In genomic region chr14:106842687-106843086, GRCh38 we compare ENCODE assay signal across 12 cellular contexts.
DNase-seq lines count a peak whose midpoint lies in the region; ATAC-seq, FAIRE-seq and TF ChIP-seq lines count a peak whose summit lies in the region.
"Had no signal": no experiment of that assay in that cellular context is flagged by ENCODE, and none has a peak within 500 bp of the region (broad histone marks: within the 10 kb centered on the region; RNA-seq: fewer than 3 reads in every experiment).

No MANE protein-coding gene starts in this region.

- 95% methylated on average over 6 of the region's 6 CpGs for WGBS in GM12878 (ENCODE audit: insufficient coverage, insufficient replicate concordance, low lambda C conversion rate, missing lambda C conversion rate)
- WGBS in pancreas, 2 donors: 72 to 83% methylated on average over 6 of the region's 6 CpGs

- H3K4me3 ChIP-seq in GM12878: no peak overlapping the region
- no peak overlapping the region for H3K4me3 ChIP-seq in pancreas

- no peaks in the 10 kb centered on the region for H4K20me1 ChIP-seq in GM12878 (ENCODE audit: control insufficient read depth, insufficient read depth)

- no peak for TF ChIP-seq POLR2A in GM12878 (IDR thresholded peaks at IDR 0.05; ENCODE audit: low read depth, low read length)

- no peak overlapping the region for H3K9ac ChIP-seq in GM12878 (ENCODE audit: control insufficient read depth, insufficient read depth, low read length)

- no peak overlapping the region for H3K4me3 Mint-ChIP-seq in activated T-helper 1 cell treated with anti-CD3 and anti-CD28 coated beads, Interleukin-12 subunit alpha, Interleukin-12 subunit beta, Interleukin-2, Interleukin-4 antibody, amounts not matched to agents 30 ng/mL and 10 ng/mL and 1 ng/mL, durations not matched to agents 14 hours and 24 hours and 36 hours
- H3K4me3 Mint-ChIP-seq: activated CD4-positive, alpha-beta memory T cell treated with anti-CD3 and anti-CD28 coated beads for 36 hours had no signal

- H3K27me3 Mint-ChIP-seq in activated T-helper 1 cell treated with anti-CD3 and anti-CD28 coated beads, Interleukin-12 subunit alpha, Interleukin-12 subunit beta, Interleukin-2, Interleukin-4 antibody, amounts not matched to agents 30 ng/mL and 10 ng/mL and 1 ng/mL, durations not matched to agents 14 hours and 24 hours and 36 hours (ENCODE audit: insufficient read depth): peaks cover 25% of the 10 kb centered on the region
- H3K27me3 Mint-ChIP-seq: activated CD4-positive, alpha-beta memory T cell treated with anti-CD3 and anti-CD28 coated beads for 36 hours had no signal

- in situ Hi-C loops in GM12878 (cut with MboI): no loop called here

- no peak overlapping the region for H3K27ac Mint-ChIP-seq in activated T-helper 1 cell treated with anti-CD3 and anti-CD28 coated beads, Interleukin-12 subunit alpha, Interleukin-12 subunit beta, Interleukin-2, Interleukin-4 antibody, amounts not matched to agents 30 ng/mL and 10 ng/mL and 1 ng/mL, durations not matched to agents 14 hours and 24 hours and 36 hours
- H3K27ac Mint-ChIP-seq: activated CD4-positive, alpha-beta memory T cell treated with anti-CD3 and anti-CD28 coated beads for 36 hours had no signal

- DNase-seq in NCI-H146 (lab: John Stamatoyannopoulos, UW) (peak; percentile 20), NCI-H146 treated with DMSO at 0.1 percent for 48 hours (lab: John Stamatoyannopoulos, UW; ENCODE audit: unreplicated experiment) (no peak), HuH-7.5 (ENCODE audit: low spot score) (peak; percentile 37), GM12878 (ENCODE audit: low read depth, low spot score) (no peak), pancreas (peak in 5 of 6 donors; percentile 21 to 65 (median 44)), retina (no peak)
- no peak for DNase-seq in activated T-helper 1 cell treated with anti-CD3 and anti-CD28 coated beads, Interleukin-12 subunit alpha, Interleukin-12 subunit beta, Interleukin-2, Interleukin-4 antibody, amounts not matched to agents 30 ng/mL and 10 ng/mL and 1 ng/mL, durations not matched to agents 14 hours and 24 hours and 36 hours (ENCODE audit: low spot score)
- DNase-seq: activated CD4-positive, alpha-beta memory T cell treated with anti-CD3 and anti-CD28 coated beads for 36 hours; IMR-90; substantia nigra had no signal

- TF ChIP-seq RAD21 in GM12878 (IDR thresholded peaks at IDR 0.05; ENCODE audit: insufficient read depth, low read depth, low read length): no peak

- BruUV-seq in GM12878 (replicated peaks; lab: Mats Ljungman, UMichigan): no TSS peak

- CTCF ChIA-PET in GM12878 (lab: Yijun Ruan, JAX): interaction anchor here (0.5 to 17.9 kb wide), 6 partner anchors 9 to 216 kb away, joined by 3 to 605 read pairs (median 4); no protein-coding TSS in a partner anchor

- H3K9me3 ChIP-seq in GM12878 (replicated peaks; ENCODE audit: control insufficient read depth, insufficient read depth, low read length) (no peaks in the 10 kb centered on the region), pancreas (no peaks in the 10 kb centered on the region)

- SMC1A ChIA-PET in GM12878 (lab: Charles Lee; ENCODE audit: uncharacterized antibody, unreplicated experiment): interaction anchor here (1.1 to 16.0 kb wide), 3 partner anchors 15 to 33 kb away, joined by 3 to 244 read pairs (median 4); no protein-coding TSS in a partner anchor

- no peaks in the 10 kb centered on the region for H3K36me3 Mint-ChIP-seq in activated T-helper 1 cell treated with anti-CD3 and anti-CD28 coated beads, Interleukin-12 subunit alpha, Interleukin-12 subunit beta, Interleukin-2, Interleukin-4 antibody, amounts not matched to agents 30 ng/mL and 10 ng/mL and 1 ng/mL, durations not matched to agents 14 hours and 24 hours and 36 hours (ENCODE audit: low read depth)
- H3K36me3 Mint-ChIP-seq: activated CD4-positive, alpha-beta memory T cell treated with anti-CD3 and anti-CD28 coated beads for 36 hours had no signal

- H3K4me2 ChIP-seq in GM12878 (ENCODE audit: control insufficient read depth, insufficient read depth): no peak overlapping the region

- RAD21 ChIA-PET in GM12878 (lab: Charles Lee; ENCODE audit: unreplicated experiment): interaction anchor here (1.6 to 9.3 kb wide), 2 partner anchors 12 to 30 kb away, joined by 5 to 119 read pairs; no protein-coding TSS in a partner anchor

- peaks cover 28% of the 10 kb centered on the region for H3K4me1 Mint-ChIP-seq in activated T-helper 1 cell treated with anti-CD3 and anti-CD28 coated beads, Interleukin-12 subunit alpha, Interleukin-12 subunit beta, Interleukin-2, Interleukin-4 antibody, amounts not matched to agents 30 ng/mL and 10 ng/mL and 1 ng/mL, durations not matched to agents 14 hours and 24 hours and 36 hours (ENCODE audit: low read depth)

- H3K27me3 ChIP-seq in GM12878 (replicated peaks in 1 of 2; ENCODE audit: control insufficient read depth in 2 of 2, insufficient read depth in 2 of 2, low read length in 1 of 2) (no peaks in the 10 kb centered on the region), pancreas (no peaks in the 10 kb centered on the region)

- POLR2A ChIA-PET in GM12878 (lab: Charles Lee): interaction anchor here (1.6 kb wide), 1 partner anchor 12 kb away, joined by 9 read pairs; no protein-coding TSS in a partner anchor

- no peaks in the 10 kb centered on the region for H3K36me3 ChIP-seq in GM12878 (ENCODE audit: control insufficient read depth in 2 of 2, insufficient read depth in 2 of 2, low read length in 1 of 2)
- H3K36me3 ChIP-seq in pancreas: no peaks in the 10 kb centered on the region

- TF ChIP-seq EP300 in GM12878 (IDR thresholded peaks at IDR 0.05; ENCODE audit: borderline replicate concordance in 1 of 2, control insufficient read depth in 1 of 2, low read depth in 2 of 2, low read length in 2 of 2): no peak

- H3K27ac ChIP-seq in GM12878 (ENCODE audit: control insufficient read depth, insufficient read depth): no peak overlapping the region
- no peak overlapping the region for H3K27ac ChIP-seq in pancreas

- ATAC-seq in GM12878 (no peak), pancreas (peak in 3 of 4 donors; percentile 18 to 43 (median 31)), HG03045 (IDR thresholded peaks at IDR 0.05; ENCODE audit: unreplicated experiment) (no peak)

- H3K9me3 Mint-ChIP-seq in activated T-helper 1 cell treated with anti-CD3 and anti-CD28 coated beads, Interleukin-12 subunit alpha, Interleukin-12 subunit beta, Interleukin-2, Interleukin-4 antibody, amounts not matched to agents 30 ng/mL and 10 ng/mL and 1 ng/mL, durations not matched to agents 14 hours and 24 hours and 36 hours: no peaks in the 10 kb centered on the region
- H3K9me3 Mint-ChIP-seq: activated CD4-positive, alpha-beta memory T cell treated with anti-CD3 and anti-CD28 coated beads for 36 hours had no signal

- FAIRE-seq in GM12878 (lab: Jason Lieb, UNC) (no peak), pancreas (lab: Jason Lieb, UNC) (no peak)
- FAIRE-seq: A204.1 had no signal

- H2AFZ ChIP-seq in GM12878 (ENCODE audit: control insufficient read depth, low read depth, low read length): no peak overlapping the region

- peaks cover 15% of the 10 kb centered on the region for H3K4me1 ChIP-seq in GM12878 (ENCODE audit: control insufficient read depth, insufficient read depth, low read length)
- peaks cover 0 to 14% (median 11%) of the 10 kb centered on the region in 3 donors for H3K4me1 ChIP-seq in pancreas

- intact Hi-C loops in GM12878 (cut with micrococcal nuclease; ENCODE audit: unreplicated experiment) (no loop called here), pancreas (cut with DNase I) (no loop called here)
- intact Hi-C loops in activated T-helper 1 cell treated with anti-CD3 and anti-CD28 coated beads, Interleukin-12 subunit alpha, Interleukin-12 subunit beta, Interleukin-2, Interleukin-4 antibody, amounts not matched to agents 30 ng/mL and 10 ng/mL and 1 ng/mL, durations not matched to agents 14 hours and 24 hours and 36 hours (cut with micrococcal nuclease): no loop called here

- peaks cover 3% of the 10 kb centered on the region; the same call in 1 of the 2 replicates for H3K79me2 ChIP-seq in GM12878 (ENCODE audit: control insufficient read depth, insufficient read depth, low read length)

- TF ChIP-seq CTCF in GM12878 (IDR thresholded peaks at IDR 0.05 in 2 of 3, conservative IDR thresholded peaks at IDR 0.05 in 1 of 3; ENCODE audit: control insufficient read depth in 2 of 3, extremely low read depth in 1 of 3, insufficient read depth in 1 of 3, low read depth in 3 of 3, low read length in 3 of 3) (peak; percentile 25 to 58 (median 43); a peak in 5 of 6 replicates), pancreas (IDR thresholded peaks at IDR 0.05) (peak in 1 of 4 donors; percentile 30)

TF ChIP-seq in GM12878, 131 proteins besides CTCF, POLR2A, EP300 and RAD21 (continues in another document):
- TF ChIP-seq EZH2 (IDR thresholded peaks at IDR 0.05; ENCODE audit: borderline replicate concordance, control insufficient read depth, low read depth, low read length): no peak
- TF ChIP-seq BCL11A (IDR thresholded peaks at IDR 0.05; ENCODE audit: low read depth, low read length): no peak
- no peak for TF ChIP-seq NR2F1 (conservative IDR thresholded peaks at IDR 0.05)
- no peak for TF ChIP-seq CHD4 (IDR thresholded peaks at IDR 0.05)
- TF ChIP-seq YBX1 (IDR thresholded peaks at IDR 0.05): no peak
- TF ChIP-seq IKZF2 (IDR thresholded peaks at IDR 0.05): no peak
- TF ChIP-seq NBN (IDR thresholded peaks at IDR 0.05): no peak
- no peak for TF ChIP-seq ZNF384 (IDR thresholded peaks at IDR 0.05; ENCODE audit: borderline replicate concordance, low read depth, low read length)
- TF ChIP-seq POLR2AphosphoS2 (IDR thresholded peaks at IDR 0.05; ENCODE audit: low read depth, low read length): no peak
- TF ChIP-seq PAX8 (IDR thresholded peaks at IDR 0.05): no peak
- TF ChIP-seq RFX5 (IDR thresholded peaks at IDR 0.05; ENCODE audit: low read depth, low read length): no peak
- TF ChIP-seq NRF1 (conservative IDR thresholded peaks at IDR 0.05; ENCODE audit: low read depth, low read length): no peak
- no peak for TF ChIP-seq ASH2L (IDR thresholded peaks at IDR 0.05; ENCODE audit: borderline replicate concordance, low read depth)

Comparison
In these comparisons a context has a peak if more than half of its experiments do, and no peak if none do; other contexts are left out.
1. DNase-seq: peak in NCI-H146 (single experiment), HuH-7.5 (single experiment) and pancreas (5 of 6); none in NCI-H146 treated with DMSO at 0.1 percent for 48 hours (single experiment), GM12878 (single experiment), activated T-helper 1 cell treated with anti-CD3 and anti-CD28 coated beads, Interleukin-12 subunit alpha, Interleukin-12 subunit beta, Interleukin-2, Interleukin-4 antibody, amounts not matched to agents 30 ng/mL and 10 ng/mL and 1 ng/mL, durations not matched to agents 14 hours and 24 hours and 36 hours (single experiment) and retina (single experiment).
2. ATAC-seq: peak in pancreas (3 of 4); none in GM12878 (single experiment) and HG03045 (single experiment).